Comparison of ENCODE assay signal across 14 cellular contexts in the genomic region with DNA sequence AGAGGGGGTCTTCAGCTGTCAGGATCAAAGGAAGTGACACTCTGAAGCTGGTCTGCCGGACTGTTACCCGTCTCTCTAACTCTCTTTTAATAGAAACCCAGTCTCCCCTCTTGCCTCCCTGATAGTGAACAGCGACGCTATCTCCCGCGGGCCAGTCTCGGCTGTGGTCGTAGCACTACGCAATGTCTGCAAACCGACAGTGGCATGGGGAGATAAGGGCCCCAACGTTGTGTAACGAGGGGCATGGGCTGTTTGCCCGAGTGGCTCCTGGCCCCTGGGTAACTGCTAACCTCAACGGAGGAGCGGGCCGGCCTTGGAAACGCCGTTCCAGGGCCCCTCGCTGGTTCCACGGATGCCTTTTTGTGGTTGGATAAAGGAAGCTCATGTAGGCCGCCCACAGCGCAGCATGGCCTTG. TPM values are rescaled to one million over a fixed set of nuclear protein-coding genes. Genes with fewer than 3 reads are reported as not detected.
DNase-seq lines count a peak whose midpoint lies in the region; ATAC-seq and TF ChIP-seq lines count a peak whose summit lies in the region.
"Had no signal": no experiment of that assay in that cellular context is flagged by ENCODE, and none has a peak within 500 bp of the region (broad histone marks: within the 10 kb centered on the region; RNA-seq: fewer than 3 reads in every experiment).

No MANE protein-coding gene starts in this region.

- H3K36me3 ChIP-seq in ascending aorta (peaks cover 39 to 57% of the 10 kb centered on the region in 2 donors), aorta (ENCODE audit: control insufficient read depth in 1 of 2, insufficient read depth in 2 of 2, low read length in 1 of 2) (peaks cover 3% of the 10 kb centered on the region in 2 donors), testis (ENCODE audit: low read depth, missing control alignments) (no peaks in the 10 kb centered on the region)

- H3K27me3 Mint-ChIP-seq in naive B cell, result peaks cover 6 to 37% (median 9%) of the 10 kb centered on the region in 3 donors

- no peak for TF ChIP-seq POLR2A in testis (IDR thresholded peaks at IDR 0.05)

- DNase-seq in NCI-H1694 treated with DMSO at 0.1 percent for 48 hours (lab: John Stamatoyannopoulos, UW), result peak; percentile 3
- DNase-seq in NCI-H1694 (lab: John Stamatoyannopoulos, UW), result no peak
- DNase-seq in ascending aorta (ENCODE audit: low spot score in 2 of 2), result no peak
- DNase-seq in naive B cell, result no peak
- no peak for DNase-seq in aorta
- DNase-seq in dedifferentiated amniotic fluid mesenchymal stem cell (ENCODE audit: extremely low spot score), result no peak
- DNase-seq in testis, result no peak
- DNase-seq in GM03348 (ENCODE audit: low spot score), result no peak
- DNase-seq: 8988T; activated CD4-positive, alpha-beta T cell treated with anti-CD3 and anti-CD28 coated beads for 36 hours; activated naive CD4-positive, alpha-beta T cell treated with anti-CD3 and anti-CD28 coated beads, Interleukin-2, amount 10 ng/mL, durations not matched to agents 7 days and 5 days; GOT3; NCI-H1417 treated with DMSO at 0.1 percent for 48 hours; RPMI8226 had no signal

- H3K36me3 Mint-ChIP-seq in naive B cell, result peaks cover 9 to 18% of the 10 kb centered on the region in 2 donors

- H3K4me1 Mint-ChIP-seq in naive B cell, result peaks cover 54 to 64% (median 64%) of the 10 kb centered on the region in 3 donors

- H3K9me3 ChIP-seq in ascending aorta (no peaks in the 10 kb centered on the region), aorta (ENCODE audit: control insufficient read depth, low read length) (no peaks in the 10 kb centered on the region), testis (no peaks in the 10 kb centered on the region)

- peak overlapping the region; percentile 7 to 94 (median 82) for H3K4me3 Mint-ChIP-seq in naive B cell
- H3K4me3 Mint-ChIP-seq: activated CD4-positive, alpha-beta T cell treated with anti-CD3 and anti-CD28 coated beads for 36 hours; activated naive CD4-positive, alpha-beta T cell treated with anti-CD3 and anti-CD28 coated beads, Interleukin-2, amount 10 ng/mL, durations not matched to agents 7 days and 5 days had no signal

- TF ChIP-seq CTCF in ascending aorta (IDR thresholded peaks at IDR 0.05), result no peak
- no peak for TF ChIP-seq CTCF in testis (IDR thresholded peaks at IDR 0.05)

- H3K27me3 ChIP-seq in ascending aorta (no peaks in the 10 kb centered on the region), aorta (ENCODE audit: control insufficient read depth in 1 of 2, insufficient read depth in 2 of 2, low read length in 1 of 2) (no peaks in the 10 kb centered on the region), testis (no peaks in the 10 kb centered on the region)

- ATAC-seq in naive B cell (ENCODE audit: low read depth in 2 of 2) (peak; percentile 26 to 39), aorta (ENCODE audit: low FRiP score) (no peak)
- ATAC-seq: activated CD4-positive, alpha-beta T cell treated with anti-CD3 and anti-CD28 coated beads for 36 hours had no signal

- H3K9me3 Mint-ChIP-seq in naive B cell, result no peaks in the 10 kb centered on the region
- H3K9me3 Mint-ChIP-seq: activated naive CD4-positive, alpha-beta T cell treated with anti-CD3 and anti-CD28 coated beads, Interleukin-2, amount 10 ng/mL, durations not matched to agents 7 days and 5 days had no signal

- intact Hi-C loops in ascending aorta (cut with DNase I), result loop anchor here (5.0 kb wide), 1 partner anchor 65 kb away; no protein-coding TSS in a partner anchor
- intact Hi-C loops in aorta (cut with DNase I), result loop anchor here (5.0 kb wide), 3 partner anchors 50 to 95 kb away; no protein-coding TSS in a partner anchor
- intact Hi-C loops in testis (cut with DNase I; ENCODE audit: low total_unique reads), result no loop called here

- 40 to 58% methylated on average over 22 of the region's 22 CpGs for WGBS in aorta, 2 donors
- 63 to 73% methylated on average over 21 to 22 of the region's 22 CpGs for WGBS in testis, 2 donors

- H3K4me3 ChIP-seq in ascending aorta, result peak overlapping the region in 1 of 2 donors; percentile 60
- H3K4me3 ChIP-seq in aorta (ENCODE audit: low read length in 2 of 2), result no peak overlapping the region
- no peak overlapping the region for H3K4me3 ChIP-seq in testis

- H3K27ac ChIP-seq in ascending aorta (peak overlapping the region; percentile 89 to 93), aorta (ENCODE audit: low read depth in 1 of 2, low read length in 2 of 2) (peak overlapping the region; percentile 11 to 94), testis (no peak overlapping the region)

- peak overlapping the region in 3 of 6 donors; percentile 27 to 65 (median 47) for H3K27ac Mint-ChIP-seq in naive B cell
- H3K27ac Mint-ChIP-seq: activated CD4-positive, alpha-beta T cell treated with anti-CD3 and anti-CD28 coated beads for 36 hours; activated naive CD4-positive, alpha-beta T cell treated with anti-CD3 and anti-CD28 coated beads, Interleukin-2, amount 10 ng/mL, durations not matched to agents 7 days and 5 days had no signal

- H3K4me1 ChIP-seq in ascending aorta, result peaks cover 76 to 90% of the 10 kb centered on the region in 2 donors
- peaks cover 9 to 30% of the 10 kb centered on the region in 2 donors for H3K4me1 ChIP-seq in aorta (ENCODE audit: control insufficient read depth in 1 of 2, insufficient read depth in 2 of 2, low read length in 2 of 2)
- H3K4me1 ChIP-seq in testis, result peaks cover 30% of the 10 kb centered on the region

RNA-seq across cellular contexts. Expression of gene ZBTB16, which starts 23.3 kb away (rescaled TPM):
- total RNA-seq in ascending aorta, result 344 TPM
- 100 to 1,000 TPM in 2 of 6 donors, 10 to 100 TPM in 3, 1 to 10 TPM in 1; 10.0 to 178 (median 50.5) TPM for polyA plus RNA-seq in naive B cell (ENCODE audit: low read depth in 6 of 6)
- 100 to 1,000 TPM in 1 of 2 donors, 10 to 100 TPM in 1; 54.5 to 283 TPM for total RNA-seq in aorta
- polyA plus RNA-seq in aorta, result 10 to 100 TPM; 32.9 to 94.5 TPM
- 10 to 100 TPM; 51.5 to 88.5 TPM for total RNA-seq in testis
- polyA plus RNA-seq in testis (ENCODE audit: insufficient read depth, low read depth, low replicate concordance), result 11.4 TPM

Comparison
In these comparisons a context has a peak if more than half of its experiments do, and no peak if none do; other contexts are left out.
1. H3K27ac ChIP-seq: peak in ascending aorta (2 of 2) and aorta (2 of 2); none in testis (0 of 2).